ENCODE assay signal across 35 cellular contexts in the genomic region with DNA sequence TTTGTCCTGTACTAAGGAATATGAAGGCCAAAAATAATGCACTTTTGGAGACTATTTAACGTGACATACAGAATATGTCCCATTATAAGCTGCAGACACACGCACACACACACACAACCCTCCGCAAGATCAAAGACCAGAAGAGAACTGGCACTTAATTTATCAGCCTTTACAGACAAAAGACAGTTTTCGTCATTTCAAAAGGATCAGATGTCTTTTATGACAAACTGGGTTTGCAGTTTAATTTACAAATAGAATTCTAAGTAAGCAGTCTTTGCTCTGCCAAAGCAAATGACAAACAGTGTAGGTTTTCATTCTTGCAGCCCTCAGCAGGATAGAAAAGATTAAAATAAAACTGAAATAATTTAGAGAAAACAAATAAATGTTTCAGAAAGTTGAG.
"Had no signal": no experiment of that assay in that cellular context is flagged by ENCODE, and none has a peak within 500 bp of the region (broad histone marks: within the 10 kb centered on the region; RNA-seq: fewer than 3 reads in every experiment).

No MANE protein-coding gene starts in this region.

- H3K4me1 Mint-ChIP-seq: activated CD4-positive, alpha-beta T cell treated with anti-CD3 and anti-CD28 coated beads for 36 hours; activated CD4-positive, alpha-beta T cell treated with anti-CD3 and anti-CD28 coated beads, Interleukin-2, amount 10 ng/mL, durations not matched to agents 24 days and 14 days; activated CD8-positive, alpha-beta memory T cell treated with anti-CD3 and anti-CD28 coated beads, Interleukin-2, amount 10 ng/mL, durations not matched to agents 7 days and 5 days; activated naive CD4-positive, alpha-beta T cell treated with anti-CD3 and anti-CD28 coated beads, Interleukin-2, amount 50 U/mL, for 24 hours; activated naive CD8-positive, alpha-beta T cell treated with anti-CD3 and anti-CD28 coated beads for 36 hours; activated naive CD8-positive, alpha-beta T cell treated with anti-CD3 and anti-CD28 coated beads, Interleukin-2, amount 50 U/mL, for 24 hours; T-helper 17 cell had no signal

- H3K9me3 Mint-ChIP-seq: activated CD4-positive, alpha-beta memory T cell treated with anti-CD3 and anti-CD28 coated beads for 36 hours; activated CD4-positive, alpha-beta T cell treated with anti-CD3 and anti-CD28 coated beads, Interleukin-2, amount 10 ng/mL, durations not matched to agents 24 days and 14 days; activated naive CD4-positive, alpha-beta T cell treated with anti-CD3 and anti-CD28 coated beads for 36 hours; activated naive CD4-positive, alpha-beta T cell treated with anti-CD3 and anti-CD28 coated beads, Interleukin-2, amount 50 U/mL, for 24 hours; activated naive CD8-positive, alpha-beta T cell treated with anti-CD3 and anti-CD28 coated beads for 36 hours; activated naive CD8-positive, alpha-beta T cell treated with anti-CD3 and anti-CD28 coated beads, Interleukin-2, amount 50 U/mL, for 24 hours; activated T-helper 1 cell treated with anti-CD3 and anti-CD28 coated beads, Interleukin-12 subunit alpha, Interleukin-12 subunit beta, Interleukin-2, Interleukin-4 antibody, amounts not matched to agents 30 ng/mL and 10 ng/mL and 1 ng/mL, durations not matched to agents 14 hours and 24 hours and 36 hours; activated T-helper 2 cell treated with anti-CD3 and anti-CD28 coated beads, Interferon-gamma antibody, Interleukin-2, Interleukin-4, amounts not matched to agents 10 μg/mL and 5 μg/mL and 100 μg/mL, durations not matched to agents 14 hours and 24 hours and 36 hours; brain; T-helper 2 cell treated with Interferon-gamma antibody and Interleukin-4, amounts not matched to agents 5 μg/mL and 100 μg/mL, for 36 hours had no signal

- H3K4me3 Mint-ChIP-seq: activated CD4-positive, alpha-beta memory T cell treated with anti-CD3 and anti-CD28 coated beads for 36 hours; activated CD4-positive, alpha-beta T cell treated with anti-CD3 and anti-CD28 coated beads for 36 hours; activated CD4-positive, alpha-beta T cell treated with anti-CD3 and anti-CD28 coated beads, Interleukin-2, amount 10 ng/mL, durations not matched to agents 24 days and 14 days; activated CD8-positive, alpha-beta memory T cell treated with anti-CD3 and anti-CD28 coated beads, Interleukin-2, amount 10 ng/mL, durations not matched to agents 7 days and 5 days; activated CD8-positive, alpha-beta T cell treated with anti-CD3 and anti-CD28 coated beads, Interleukin-2, amount 10 ng/mL, durations not matched to agents 7 days and 5 days; activated naive CD4-positive, alpha-beta T cell treated with anti-CD3 and anti-CD28 coated beads for 36 hours; activated naive CD4-positive, alpha-beta T cell treated with anti-CD3 and anti-CD28 coated beads, Interleukin-2, amount 50 U/mL, for 24 hours; activated naive CD8-positive, alpha-beta T cell treated with anti-CD3 and anti-CD28 coated beads for 36 hours; activated naive CD8-positive, alpha-beta T cell treated with anti-CD3 and anti-CD28 coated beads, Interleukin-2, amount 50 U/mL, for 24 hours; activated T-helper 1 cell treated with anti-CD3 and anti-CD28 coated beads, Interleukin-12 subunit alpha, Interleukin-12 subunit beta, Interleukin-2, Interleukin-4 antibody, amounts not matched to agents 30 ng/mL and 10 ng/mL and 1 ng/mL, durations not matched to agents 14 hours and 24 hours and 36 hours; T-helper 17 cell; T-helper 2 cell treated with Interferon-gamma antibody and Interleukin-4, amounts not matched to agents 5 μg/mL and 100 μg/mL, for 36 hours had no signal

- H3K4me1 ChIP-seq: adrenal gland, ascending aorta, breast epithelium, colonic mucosa, esophagus squamous epithelium, gastroesophageal sphincter had no signal

- H3K9me3 ChIP-seq: adrenal gland, ascending aorta, breast epithelium, colonic mucosa, esophagus squamous epithelium, gastroesophageal sphincter had no signal

- DNase-seq: activated CD4-positive, alpha-beta memory T cell treated with anti-CD3 and anti-CD28 coated beads for 36 hours; activated CD4-positive, alpha-beta T cell treated with anti-CD3 and anti-CD28 coated beads for 36 hours; activated CD4-positive, alpha-beta T cell treated with anti-CD3 and anti-CD28 coated beads, Interleukin-2, amount 10 ng/mL, durations not matched to agents 24 days and 14 days; activated CD4-positive, CD25-positive, alpha-beta regulatory T cell; activated CD4-positive, CD25-positive, alpha-beta regulatory T cell treated with anti-CD3 and anti-CD28 coated beads, Interleukin-2, amount 50 U/mL, for 72 hours; activated CD8-positive, alpha-beta memory T cell treated with anti-CD3 and anti-CD28 coated beads, Interleukin-2, amount 10 ng/mL, durations not matched to agents 7 days and 5 days; activated CD8-positive, alpha-beta memory T cell treated with anti-CD3 and anti-CD28 coated beads, Interleukin-2, amount 50 U/mL, for 4 hours; activated CD8-positive, alpha-beta T cell treated with anti-CD3 and anti-CD28 coated beads, Interleukin-2, amount 10 ng/mL, durations not matched to agents 7 days and 5 days; activated effector memory CD4-positive, alpha-beta T cell treated with anti-CD3 and anti-CD28 coated beads, Interleukin-2, amount 50 U/mL, for 16 hours; activated naive CD4-positive, alpha-beta T cell treated with anti-CD3 and anti-CD28 coated beads for 36 hours; activated naive CD8-positive, alpha-beta T cell treated with anti-CD3 and anti-CD28 coated beads for 36 hours; activated naive CD8-positive, alpha-beta T cell treated with anti-CD3 and anti-CD28 coated beads, Interleukin-2, amount 50 U/mL, for 24 hours; activated T-cell treated with anti-CD3 and anti-CD28 coated beads, Interleukin-2, amount 50 U/mL, for 1 hour; activated T-cell treated with anti-CD3 and anti-CD28 coated beads, Interleukin-2, amount 50 U/mL, for 48 hours; adrenal gland; amygdala; central memory CD4-positive, alpha-beta T cell; cerebellar nuclear complex; colonic mucosa; effector CD8-positive, alpha-beta T cell; esophagus squamous epithelium; foreskin melanocyte; T-helper 1 cell; T-helper 17 cell; T1000 had no signal

- H3K36me3 ChIP-seq: adrenal gland, ascending aorta, breast epithelium, cardiac muscle cell, colonic mucosa, gastroesophageal sphincter had no signal

- H3K36me3 Mint-ChIP-seq: activated CD4-positive, alpha-beta memory T cell treated with anti-CD3 and anti-CD28 coated beads for 36 hours; activated CD8-positive, alpha-beta memory T cell treated with anti-CD3 and anti-CD28 coated beads, Interleukin-2, amount 10 ng/mL, durations not matched to agents 7 days and 5 days; activated naive CD8-positive, alpha-beta T cell treated with anti-CD3 and anti-CD28 coated beads for 36 hours; brain had no signal

- H3K27ac ChIP-seq: adrenal gland, ascending aorta, breast epithelium, cardiac muscle cell, colonic mucosa, epithelial cell of prostate, esophagus squamous epithelium, gastroesophageal sphincter had no signal

- H3K4me3 ChIP-seq: adrenal gland, ascending aorta, breast epithelium, cardiac muscle cell, colonic mucosa, esophagus squamous epithelium, gastroesophageal sphincter had no signal

- H3K27ac Mint-ChIP-seq: activated CD4-positive, alpha-beta memory T cell treated with anti-CD3 and anti-CD28 coated beads for 36 hours; activated CD4-positive, alpha-beta T cell treated with anti-CD3 and anti-CD28 coated beads for 36 hours; activated CD4-positive, alpha-beta T cell treated with anti-CD3 and anti-CD28 coated beads, Interleukin-2, amount 10 ng/mL, durations not matched to agents 24 days and 14 days; activated CD8-positive, alpha-beta memory T cell treated with anti-CD3 and anti-CD28 coated beads, Interleukin-2, amount 10 ng/mL, durations not matched to agents 7 days and 5 days; activated CD8-positive, alpha-beta T cell treated with anti-CD3 and anti-CD28 coated beads, Interleukin-2, amount 10 ng/mL, durations not matched to agents 7 days and 5 days; activated naive CD4-positive, alpha-beta T cell treated with anti-CD3 and anti-CD28 coated beads for 36 hours; activated naive CD4-positive, alpha-beta T cell treated with anti-CD3 and anti-CD28 coated beads, Interleukin-2, amount 50 U/mL, for 24 hours; activated naive CD8-positive, alpha-beta T cell treated with anti-CD3 and anti-CD28 coated beads for 36 hours; activated naive CD8-positive, alpha-beta T cell treated with anti-CD3 and anti-CD28 coated beads, Interleukin-2, amount 50 U/mL, for 24 hours; activated T-helper 1 cell treated with anti-CD3 and anti-CD28 coated beads, Interleukin-12 subunit alpha, Interleukin-12 subunit beta, Interleukin-2, Interleukin-4 antibody, amounts not matched to agents 30 ng/mL and 10 ng/mL and 1 ng/mL, durations not matched to agents 14 hours and 24 hours and 36 hours; activated T-helper 2 cell treated with anti-CD3 and anti-CD28 coated beads, Interferon-gamma antibody, Interleukin-2, Interleukin-4, amounts not matched to agents 10 μg/mL and 5 μg/mL and 100 μg/mL, durations not matched to agents 14 hours and 24 hours and 36 hours; T-helper 17 cell; T-helper 2 cell treated with Interferon-gamma antibody and Interleukin-4, amounts not matched to agents 5 μg/mL and 100 μg/mL, for 36 hours had no signal

- H3K27me3 Mint-ChIP-seq: activated CD4-positive, alpha-beta memory T cell treated with anti-CD3 and anti-CD28 coated beads for 36 hours; activated CD4-positive, alpha-beta T cell treated with anti-CD3 and anti-CD28 coated beads for 36 hours; activated CD4-positive, alpha-beta T cell treated with anti-CD3 and anti-CD28 coated beads, Interleukin-2, amount 10 ng/mL, durations not matched to agents 24 days and 14 days; activated CD8-positive, alpha-beta memory T cell treated with anti-CD3 and anti-CD28 coated beads, Interleukin-2, amount 10 ng/mL, durations not matched to agents 7 days and 5 days; activated naive CD4-positive, alpha-beta T cell treated with anti-CD3 and anti-CD28 coated beads, Interleukin-2, amount 50 U/mL, for 24 hours; activated naive CD8-positive, alpha-beta T cell treated with anti-CD3 and anti-CD28 coated beads for 36 hours; activated naive CD8-positive, alpha-beta T cell treated with anti-CD3 and anti-CD28 coated beads, Interleukin-2, amount 50 U/mL, for 24 hours; brain; T-helper 17 cell had no signal
